Comparison of ENCODE assay signal across 16 cellular contexts in genomic region chr2:241137276-241138190, GRCh38. TPM values are rescaled to one million over a fixed set of nuclear protein-coding genes. Genes with fewer than 3 reads are reported as not detected.
DNase-seq lines count a peak whose midpoint lies in the region; ATAC-seq, FAIRE-seq and TF ChIP-seq lines count a peak whose summit lies in the region.
"Had no signal": no experiment of that assay in that cellular context is flagged by ENCODE, and none has a peak within 500 bp of the region (broad histone marks: within the 10 kb centered on the region; RNA-seq: fewer than 3 reads in every experiment).

No MANE protein-coding gene starts in this region.

- H3K4me1 Mint-ChIP-seq in activated T-helper 1 cell treated with anti-CD3 and anti-CD28 coated beads, Interleukin-12 subunit alpha, Interleukin-12 subunit beta, Interleukin-2, Interleukin-4 antibody, amounts not matched to agents 30 ng/mL and 10 ng/mL and 1 ng/mL, durations not matched to agents 14 hours and 24 hours and 36 hours (ENCODE audit: low read depth) = peaks cover 7% of the 10 kb centered on the region
- H3K4me1 Mint-ChIP-seq: H9 had no signal

- H3K27ac Mint-ChIP-seq in activated T-helper 1 cell treated with anti-CD3 and anti-CD28 coated beads, Interleukin-12 subunit alpha, Interleukin-12 subunit beta, Interleukin-2, Interleukin-4 antibody, amounts not matched to agents 30 ng/mL and 10 ng/mL and 1 ng/mL, durations not matched to agents 14 hours and 24 hours and 36 hours = peak overlapping the region; percentile 75
- H3K27ac Mint-ChIP-seq: CD4-positive, alpha-beta T cell; H9 had no signal

- no peak overlapping the region for H3K9ac ChIP-seq in HepG2 (ENCODE audit: insufficient read depth, low read depth, low read length)
- H3K9ac ChIP-seq: BLaER1 treated with 17β-estradiol and CSF1 and Interleukin-3, amounts not matched to agents 10 nM and 100 nM had no signal

- peaks cover 44% of the 10 kb centered on the region for H3K36me3 Mint-ChIP-seq in activated T-helper 1 cell treated with anti-CD3 and anti-CD28 coated beads, Interleukin-12 subunit alpha, Interleukin-12 subunit beta, Interleukin-2, Interleukin-4 antibody, amounts not matched to agents 30 ng/mL and 10 ng/mL and 1 ng/mL, durations not matched to agents 14 hours and 24 hours and 36 hours (ENCODE audit: low read depth)

- H3K4me2 ChIP-seq in HepG2 (ENCODE audit: low read depth, low read length) = no peak overlapping the region
- no peak overlapping the region for H3K4me2 ChIP-seq in osteoblast (ENCODE audit: insufficient read depth, low read length)
- H3K4me2 ChIP-seq: BLaER1 treated with 17β-estradiol and CSF1 and Interleukin-3, amounts not matched to agents 10 nM and 100 nM had no signal

- H3K9me3 ChIP-seq in HepG2 (ENCODE audit: low read length) = no peaks in the 10 kb centered on the region
- H3K9me3 ChIP-seq in right lobe of liver = no peaks in the 10 kb centered on the region
- H3K9me3 ChIP-seq in osteoblast (ENCODE audit: low read depth, low read length) = no peaks in the 10 kb centered on the region
- no peaks in the 10 kb centered on the region for H3K9me3 ChIP-seq in testis
- no peaks in the 10 kb centered on the region for H3K9me3 ChIP-seq in prostate gland
- H3K9me3 ChIP-seq: BLaER1 treated with 17β-estradiol and CSF1 and Interleukin-3, amounts not matched to agents 10 nM and 100 nM had no signal

- no peak overlapping the region for H2AFZ ChIP-seq in HepG2 (ENCODE audit: low read length)
- H2AFZ ChIP-seq in osteoblast (ENCODE audit: low read length) = no peak overlapping the region

- intact Hi-C loops in HepG2 (cut with micrococcal nuclease; ENCODE audit: unreplicated experiment) = no loop called here
- intact Hi-C loops in right lobe of liver (cut with DNase I) = no loop called here
- intact Hi-C loops in activated T-helper 1 cell treated with anti-CD3 and anti-CD28 coated beads, Interleukin-12 subunit alpha, Interleukin-12 subunit beta, Interleukin-2, Interleukin-4 antibody, amounts not matched to agents 30 ng/mL and 10 ng/mL and 1 ng/mL, durations not matched to agents 14 hours and 24 hours and 36 hours (cut with micrococcal nuclease) = no loop called here
- intact Hi-C loops in testis (cut with DNase I; ENCODE audit: low total_unique reads) = no loop called here
- intact Hi-C loops in prostate gland (cut with DNase I) = no loop called here

- no peak for FAIRE-seq in HepG2 (lab: Jason Lieb, UNC)
- FAIRE-seq: GM12878, GM18507 had no signal

- TF ChIP-seq RAD21 in HepG2 (CRISPR knock-in tag; IDR thresholded peaks at IDR 0.05) = no peak

- H3K79me2 ChIP-seq in HepG2 (ENCODE audit: insufficient read depth, low read length) (peaks cover 2% of the 10 kb centered on the region), osteoblast (ENCODE audit: insufficient read depth, low read length) (no peaks in the 10 kb centered on the region)

- no peaks in the 10 kb centered on the region for H3K27me3 Mint-ChIP-seq in activated T-helper 1 cell treated with anti-CD3 and anti-CD28 coated beads, Interleukin-12 subunit alpha, Interleukin-12 subunit beta, Interleukin-2, Interleukin-4 antibody, amounts not matched to agents 30 ng/mL and 10 ng/mL and 1 ng/mL, durations not matched to agents 14 hours and 24 hours and 36 hours (ENCODE audit: insufficient read depth)
- H3K27me3 Mint-ChIP-seq: CD4-positive, alpha-beta T cell had no signal

- POLR2A ChIA-PET in HepG2 (lab: Yijun Ruan, JAX) = interaction anchor here (3.2 kb wide), 1 partner anchor 12 kb away, joined by 15 read pairs; the partner anchor contains the start of gene PASK

- H3K27me3 ChIP-seq in HepG2 (ENCODE audit: control insufficient read depth in 1 of 2, insufficient read depth in 2 of 2, low read length in 2 of 2) = no peaks in the 10 kb centered on the region
- no peaks in the 10 kb centered on the region for H3K27me3 ChIP-seq in right lobe of liver
- no peaks in the 10 kb centered on the region for H3K27me3 ChIP-seq in osteoblast (ENCODE audit: insufficient read depth, low read length)
- no peaks in the 10 kb centered on the region for H3K27me3 ChIP-seq in testis
- H3K27me3 ChIP-seq in prostate gland (replicated peaks; ENCODE audit: insufficient read depth) = no peaks in the 10 kb centered on the region
- H3K27me3 ChIP-seq: BLaER1 treated with 17β-estradiol and CSF1 and Interleukin-3, amounts not matched to agents 10 nM and 100 nM had no signal

- H3K9me3 Mint-ChIP-seq in activated T-helper 1 cell treated with anti-CD3 and anti-CD28 coated beads, Interleukin-12 subunit alpha, Interleukin-12 subunit beta, Interleukin-2, Interleukin-4 antibody, amounts not matched to agents 30 ng/mL and 10 ng/mL and 1 ng/mL, durations not matched to agents 14 hours and 24 hours and 36 hours = no peaks in the 10 kb centered on the region
- H3K9me3 Mint-ChIP-seq: CD4-positive, alpha-beta T cell; H9 had no signal

- WGBS in HepG2 (ENCODE audit: low lambda C conversion rate) = 93% methylated on average over 21 of the region's 24 CpGs
- 88% methylated on average over 10 of the region's 24 CpGs for WGBS in right lobe of liver (ENCODE audit: insufficient coverage, low coverage, low lambda C conversion rate, missing lambda C conversion rate)
- 59 to 71% methylated on average over 16 to 22 of the region's 24 CpGs for WGBS in testis, 2 donors
- 94% methylated on average over 24 of the region's 24 CpGs for WGBS in prostate gland

- H3K36me3 ChIP-seq in HepG2 (replicated peaks in 1 of 2; ENCODE audit: control insufficient read depth in 1 of 2, insufficient read depth in 2 of 2, low read length in 2 of 2) (peaks cover 10 to 14% of the 10 kb centered on the region in 2 experiments), right lobe of liver (no peaks in the 10 kb centered on the region), osteoblast (ENCODE audit: insufficient read depth, low read length) (no peaks in the 10 kb centered on the region), testis (ENCODE audit: low read depth, missing control alignments) (no peaks in the 10 kb centered on the region), prostate gland (peaks cover 0 to 4% of the 10 kb centered on the region in 2 donors)

- DNase-seq in HepG2 (ENCODE audit: low spot score) (no peak), right lobe of liver (no peak), osteoblast (ENCODE audit: insufficient read length, low spot score, missing footprints) (peak; percentile 80), testis (peak; percentile 67), prostate gland (ENCODE audit: low spot score) (no peak), NCI-H2196 treated with DMSO at 0.1 percent for 48 hours (lab: John Stamatoyannopoulos, UW; ENCODE audit: unreplicated experiment) (no peak)
- no peak for DNase-seq in activated T-helper 1 cell treated with anti-CD3 and anti-CD28 coated beads, Interleukin-12 subunit alpha, Interleukin-12 subunit beta, Interleukin-2, Interleukin-4 antibody, amounts not matched to agents 30 ng/mL and 10 ng/mL and 1 ng/mL, durations not matched to agents 14 hours and 24 hours and 36 hours (ENCODE audit: low spot score)
- DNase-seq: ACHN; CD4-positive, alpha-beta T cell; DMS79; GOT3; H9 had no signal

- BruUV-seq in HepG2 (replicated peaks; lab: Mats Ljungman, UMichigan) = no TSS peak

- in situ Hi-C loops in HepG2 (cut with HindIII; ENCODE audit: extremely low pct_ligation_motif_present, low pct_unique_long_range_greater_than_20kb) = no loop called here

- TF ChIP-seq CTCF in HepG2 (CRISPR knock-in tag; IDR thresholded peaks at IDR 0.05) (no peak), right lobe of liver (IDR thresholded peaks at IDR 0.05) (no peak), osteoblast (IDR thresholded peaks at IDR 0.05; ENCODE audit: extremely low read depth, low read depth, low read length) (no peak), testis (IDR thresholded peaks at IDR 0.05) (no peak), prostate gland (IDR thresholded peaks at IDR 0.05) (no peak)

- H4K20me1 ChIP-seq in HepG2 (ENCODE audit: insufficient read depth, low read length) (no peaks in the 10 kb centered on the region), osteoblast (ENCODE audit: insufficient read depth, low read length) (no peaks in the 10 kb centered on the region)

- TF ChIP-seq EP300 in HepG2 (IDR thresholded peaks at IDR 0.05; ENCODE audit: low read depth in 2 of 2, low read length in 2 of 2) (no peak), HepG2 (CRISPR knock-in tag; IDR thresholded peaks at IDR 0.05; ENCODE audit: borderline replicate concordance) (no peak)

- H3K27ac ChIP-seq in HepG2 (ENCODE audit: extremely low read length, insufficient read depth, low read length) = no peak overlapping the region
- no peak overlapping the region for H3K27ac ChIP-seq in right lobe of liver
- H3K27ac ChIP-seq in osteoblast (ENCODE audit: low read depth, low read length) = no peak overlapping the region
- H3K27ac ChIP-seq in testis = peak overlapping the region; percentile 47 to 53
- H3K27ac ChIP-seq in prostate gland = no peak overlapping the region
- H3K27ac ChIP-seq: BLaER1 treated with 17β-estradiol and CSF1 and Interleukin-3, amounts not matched to agents 10 nM and 100 nM had no signal

- H3K4me3 Mint-ChIP-seq in activated T-helper 1 cell treated with anti-CD3 and anti-CD28 coated beads, Interleukin-12 subunit alpha, Interleukin-12 subunit beta, Interleukin-2, Interleukin-4 antibody, amounts not matched to agents 30 ng/mL and 10 ng/mL and 1 ng/mL, durations not matched to agents 14 hours and 24 hours and 36 hours = no peak overlapping the region
- H3K4me3 Mint-ChIP-seq: CD4-positive, alpha-beta T cell; H9 had no signal

- H3K4me1 ChIP-seq in HepG2 (ENCODE audit: insufficient read depth, low read length) (peaks cover 33% of the 10 kb centered on the region), right lobe of liver (peaks cover 0 to 4% (median 0%) of the 10 kb centered on the region in 4 donors), osteoblast (ENCODE audit: insufficient read depth, low read length) (no peaks in the 10 kb centered on the region), testis (peaks cover 37% of the 10 kb centered on the region), prostate gland (replicated peaks) (no peaks in the 10 kb centered on the region)
- H3K4me1 ChIP-seq: BLaER1 treated with 17β-estradiol and CSF1 and Interleukin-3, amounts not matched to agents 10 nM and 100 nM had no signal

- no peak for ATAC-seq in HepG2
- ATAC-seq in right lobe of liver = no peak
- ATAC-seq in GM19452 (IDR thresholded peaks at IDR 0.05; ENCODE audit: unreplicated experiment) = no peak
- ATAC-seq: GM12878 had no signal

- TF ChIP-seq POLR2A in HepG2 (IDR thresholded peaks at IDR 0.05; ENCODE audit: insufficient read depth in 1 of 2, low read depth in 2 of 2, low read length in 2 of 2) = no peak
- no peak for TF ChIP-seq POLR2A in right lobe of liver (IDR thresholded peaks at IDR 0.05)
- TF ChIP-seq POLR2A in testis (IDR thresholded peaks at IDR 0.05) = no peak
- TF ChIP-seq POLR2A in prostate gland (IDR thresholded peaks at IDR 0.05) = no peak

- H3K4me3 ChIP-seq in HepG2 (replicated peaks in 1 of 3; ENCODE audit: insufficient read depth in 1 of 3, low read depth in 2 of 3, low read length in 3 of 3) = no peak overlapping the region
- H3K4me3 ChIP-seq in right lobe of liver = no peak overlapping the region
- H3K4me3 ChIP-seq in osteoblast (ENCODE audit: insufficient read depth, low read length) = no peak overlapping the region
- H3K4me3 ChIP-seq in testis = no peak overlapping the region
- H3K4me3 ChIP-seq in prostate gland = no peak overlapping the region
- H3K4me3 ChIP-seq: BLaER1 treated with 17β-estradiol and CSF1 and Interleukin-3, amounts not matched to agents 10 nM and 100 nM; GM12878 had no signal

- CTCF ChIA-PET in HepG2 (lab: Yijun Ruan, JAX; ENCODE audit: low intra/inter-chr PET ratio, low total read pairs) = no interaction called here

RNA-seq across cellular contexts. Expression of gene PASK, which starts 11.7 kb away (rescaled TPM):
- total RNA-seq in HepG2 (2016; rRNA removed; fragmentation: Illumina TruSeq; extraction: Trizol) (16.0 and 17.0 TPM in 2 replicates), right lobe of liver (1 to 10 TPM; 2.0 to 4.2 (median 3.4) TPM), osteoblast (5.0 and 5.8 TPM in 2 replicates), testis (10 to 100 TPM; 54.0 to 57.6 TPM), prostate gland (100 to 1,000 TPM in 1 of 2 donors, 10 to 100 TPM in 1; 49.2 to 200 TPM)
- 18.0 and 28.0 TPM in 2 replicates for total RNA-seq in HepG2 (2016; cell fraction: cytosol; rRNA removed; fragmentation: Illumina TruSeq; extraction: Trizol; ENCODE audit: low read depth)
- 14.4 and 17.9 TPM in 2 replicates for total RNA-seq in HepG2 (2016; cell fraction: insoluble cytoplasmic fraction; rRNA removed; fragmentation: Illumina TruSeq; extraction: Trizol)
- total RNA-seq in HepG2 (2016; cell fraction: membrane; rRNA removed; fragmentation: Illumina TruSeq; extraction: Trizol) = 5.9 and 7.8 TPM in 2 replicates
- 22.6 and 27.5 TPM in 2 replicates for total RNA-seq in HepG2 (2016; cell fraction: nucleus; rRNA removed; fragmentation: Illumina TruSeq; extraction: Trizol)
- polyA plus RNA-seq in HepG2 (2011; rRNA removed) (6.9 and 7.1 TPM in 2 replicates), testis (ENCODE audit: insufficient read depth, low read depth, low replicate concordance) (48.6 TPM)
- 2.1 and 4.1 TPM in 2 replicates for polyA plus RNA-seq in HepG2 (2011; cell fraction: cytosol; rRNA removed)
- polyA plus RNA-seq in HepG2 (2011; cell fraction: nucleus; rRNA removed) = 36.3 and 40.3 TPM in 2 replicates
- polyA plus RNA-seq in HepG2 (2012) = 6.8 and 9.6 TPM in 2 replicates
- 0.79 and 1.0 TPM in 2 replicates for polyA plus RNA-seq in HepG2 (2016; cell fraction: cytosol; fragmentation: Illumina TruSeq; extraction: Trizol; ENCODE audit: low read depth)
- polyA plus RNA-seq in HepG2 (2016; cell fraction: insoluble cytoplasmic fraction; fragmentation: Illumina TruSeq; extraction: Trizol; ENCODE audit: low read depth) = 9.2 and 11.1 TPM in 2 replicates
- 1.7 and 2.3 TPM in 2 replicates for polyA plus RNA-seq in HepG2 (2016; cell fraction: membrane; fragmentation: Illumina TruSeq; extraction: Trizol; ENCODE audit: low read depth)
- 79.4 and 83.7 TPM in 2 replicates for polyA plus RNA-seq in HepG2 (2016; cell fraction: nucleus; fragmentation: Illumina TruSeq; extraction: Trizol; ENCODE audit: insufficient read depth, low read depth)
- 28.2 and 32.5 TPM in 2 replicates for polyA minus RNA-seq in HepG2 (2011; rRNA and poly(A)+ RNA removed; ENCODE audit: low replicate concordance)
- 3.7 and 15.6 TPM in 2 replicates for polyA minus RNA-seq in HepG2 (2011; cell fraction: cytosol; rRNA and poly(A)+ RNA removed)
- polyA minus RNA-seq in HepG2 (2011; cell fraction: nucleus; rRNA and poly(A)+ RNA removed) = 10.7 and 14.4 TPM in 2 replicates
- 101 and 104 TPM in 2 replicates for total RNA-seq in activated T-helper 1 cell treated with anti-CD3 and anti-CD28 coated beads, Interleukin-12 subunit alpha, Interleukin-12 subunit beta, Interleukin-2, Interleukin-4 antibody, amounts not matched to agents 30 ng/mL and 10 ng/mL and 1 ng/mL, durations not matched to agents 14 hours and 24 hours and 36 hours

RNA-seq across cellular contexts. Expression of gene PPP1R7, which starts 12.7 kb away (rescaled TPM):
- total RNA-seq in HepG2 (2016; rRNA removed; fragmentation: Illumina TruSeq; extraction: Trizol) (67.9 and 77.2 TPM in 2 replicates), right lobe of liver (10 to 100 TPM; 27.8 to 35.7 (median 29.5) TPM), osteoblast (46.7 and 73.7 TPM in 2 replicates), testis (100 to 1,000 TPM; 100 to 139 TPM), prostate gland (10 to 100 TPM; 50.0 to 91.3 TPM)
- total RNA-seq in HepG2 (2016; cell fraction: cytosol; rRNA removed; fragmentation: Illumina TruSeq; extraction: Trizol; ENCODE audit: low read depth) = 27.7 and 40.5 TPM in 2 replicates
- total RNA-seq in HepG2 (2016; cell fraction: insoluble cytoplasmic fraction; rRNA removed; fragmentation: Illumina TruSeq; extraction: Trizol) = 78.8 and 81.3 TPM in 2 replicates
- 33.9 and 34.7 TPM in 2 replicates for total RNA-seq in HepG2 (2016; cell fraction: membrane; rRNA removed; fragmentation: Illumina TruSeq; extraction: Trizol)
- total RNA-seq in HepG2 (2016; cell fraction: nucleus; rRNA removed; fragmentation: Illumina TruSeq; extraction: Trizol) = 31.6 and 35.8 TPM in 2 replicates
- polyA plus RNA-seq in HepG2 (2011; rRNA removed) (27.4 and 33.3 TPM in 2 replicates), testis (ENCODE audit: insufficient read depth, low read depth, low replicate concordance) (358 TPM)
- polyA plus RNA-seq in HepG2 (2011; cell fraction: cytosol; rRNA removed) = 19.4 and 25.1 TPM in 2 replicates
- 14.7 and 16.8 TPM in 2 replicates for polyA plus RNA-seq in HepG2 (2011; cell fraction: nucleus; rRNA removed)
- polyA plus RNA-seq in HepG2 (2012) = 43.0 and 56.8 TPM in 2 replicates
- 29.9 and 37.7 TPM in 2 replicates for polyA plus RNA-seq in HepG2 (2016; cell fraction: cytosol; fragmentation: Illumina TruSeq; extraction: Trizol; ENCODE audit: low read depth)
- 99.4 and 106 TPM in 2 replicates for polyA plus RNA-seq in HepG2 (2016; cell fraction: insoluble cytoplasmic fraction; fragmentation: Illumina TruSeq; extraction: Trizol; ENCODE audit: low read depth)
- 34.4 and 34.7 TPM in 2 replicates for polyA plus RNA-seq in HepG2 (2016; cell fraction: membrane; fragmentation: Illumina TruSeq; extraction: Trizol; ENCODE audit: low read depth)
- 52.8 and 60.1 TPM in 2 replicates for polyA plus RNA-seq in HepG2 (2016; cell fraction: nucleus; fragmentation: Illumina TruSeq; extraction: Trizol; ENCODE audit: insufficient read depth, low read depth)
- 22.5 and 25.7 TPM in 2 replicates for polyA minus RNA-seq in HepG2 (2011; rRNA and poly(A)+ RNA removed; ENCODE audit: low replicate concordance)
- polyA minus RNA-seq in HepG2 (2011; cell fraction: cytosol; rRNA and poly(A)+ RNA removed) = 18.4 and 24.7 TPM in 2 replicates
- 24.0 and 27.0 TPM in 2 replicates for polyA minus RNA-seq in HepG2 (2011; cell fraction: nucleus; rRNA and poly(A)+ RNA removed)
- 115 and 118 TPM in 2 replicates for total RNA-seq in activated T-helper 1 cell treated with anti-CD3 and anti-CD28 coated beads, Interleukin-12 subunit alpha, Interleukin-12 subunit beta, Interleukin-2, Interleukin-4 antibody, amounts not matched to agents 30 ng/mL and 10 ng/mL and 1 ng/mL, durations not matched to agents 14 hours and 24 hours and 36 hours

RNA-seq across cellular contexts. Expression of gene MTERF4, which starts 35.4 kb away (rescaled TPM):
- total RNA-seq in HepG2 (2016; rRNA removed; fragmentation: Illumina TruSeq; extraction: Trizol) (59.8 and 61.5 TPM in 2 replicates), right lobe of liver (10 to 100 TPM; 12.1 to 26.3 (median 17.0) TPM), osteoblast (20.3 and 30.0 TPM in 2 replicates), testis (10 to 100 TPM; 26.4 to 40.6 TPM), prostate gland (10 to 100 TPM; 91.3 to 98.5 TPM)
- total RNA-seq in HepG2 (2016; cell fraction: cytosol; rRNA removed; fragmentation: Illumina TruSeq; extraction: Trizol; ENCODE audit: low read depth) = 20.2 and 20.4 TPM in 2 replicates
- 57.2 and 63.4 TPM in 2 replicates for total RNA-seq in HepG2 (2016; cell fraction: insoluble cytoplasmic fraction; rRNA removed; fragmentation: Illumina TruSeq; extraction: Trizol)
- 27.2 and 28.3 TPM in 2 replicates for total RNA-seq in HepG2 (2016; cell fraction: membrane; rRNA removed; fragmentation: Illumina TruSeq; extraction: Trizol)
- 47.3 and 61.7 TPM in 2 replicates for total RNA-seq in HepG2 (2016; cell fraction: nucleus; rRNA removed; fragmentation: Illumina TruSeq; extraction: Trizol)
- polyA plus RNA-seq in HepG2 (2011; rRNA removed) (37.1 and 50.5 TPM in 2 replicates), testis (ENCODE audit: insufficient read depth, low read depth, low replicate concordance) (37.3 TPM)
- polyA plus RNA-seq in HepG2 (2011; cell fraction: cytosol; rRNA removed) = 29.8 and 33.1 TPM in 2 replicates
- polyA plus RNA-seq in HepG2 (2011; cell fraction: nucleus; rRNA removed) = 71.5 and 77.4 TPM in 2 replicates
- 27.8 and 38.2 TPM in 2 replicates for polyA plus RNA-seq in HepG2 (2012)
- polyA plus RNA-seq in HepG2 (2016; cell fraction: cytosol; fragmentation: Illumina TruSeq; extraction: Trizol; ENCODE audit: low read depth) = 18.2 and 22.9 TPM in 2 replicates
- 67.1 and 69.1 TPM in 2 replicates for polyA plus RNA-seq in HepG2 (2016; cell fraction: insoluble cytoplasmic fraction; fragmentation: Illumina TruSeq; extraction: Trizol; ENCODE audit: low read depth)
- polyA plus RNA-seq in HepG2 (2016; cell fraction: membrane; fragmentation: Illumina TruSeq; extraction: Trizol; ENCODE audit: low read depth) = 20.0 and 22.3 TPM in 2 replicates
- polyA plus RNA-seq in HepG2 (2016; cell fraction: nucleus; fragmentation: Illumina TruSeq; extraction: Trizol; ENCODE audit: insufficient read depth, low read depth) = 82.3 and 82.6 TPM in 2 replicates
- 31.6 and 46.9 TPM in 2 replicates for polyA minus RNA-seq in HepG2 (2011; rRNA and poly(A)+ RNA removed; ENCODE audit: low replicate concordance)
- 15.7 and 20.7 TPM in 2 replicates for polyA minus RNA-seq in HepG2 (2011; cell fraction: cytosol; rRNA and poly(A)+ RNA removed)
- polyA minus RNA-seq in HepG2 (2011; cell fraction: nucleus; rRNA and poly(A)+ RNA removed) = 76.1 and 79.6 TPM in 2 replicates
- 40.5 and 43.3 TPM in 2 replicates for total RNA-seq in activated T-helper 1 cell treated with anti-CD3 and anti-CD28 coated beads, Interleukin-12 subunit alpha, Interleukin-12 subunit beta, Interleukin-2, Interleukin-4 antibody, amounts not matched to agents 30 ng/mL and 10 ng/mL and 1 ng/mL, durations not matched to agents 14 hours and 24 hours and 36 hours

RNA-seq across cellular contexts. Expression of gene ANO7, which starts 50.9 kb away (rescaled TPM):
- 3.7 and 4.9 TPM in 2 replicates for total RNA-seq in HepG2 (2016; rRNA removed; fragmentation: Illumina TruSeq; extraction: Trizol)
- total RNA-seq in HepG2 (2016; cell fraction: cytosol; rRNA removed; fragmentation: Illumina TruSeq; extraction: Trizol; ENCODE audit: low read depth) = 1.7 and 1.9 TPM in 2 replicates
- total RNA-seq in HepG2 (2016; cell fraction: insoluble cytoplasmic fraction; rRNA removed; fragmentation: Illumina TruSeq; extraction: Trizol) = 2.9 and 5.5 TPM in 2 replicates
- 3.2 and 4.1 TPM in 2 replicates for total RNA-seq in HepG2 (2016; cell fraction: membrane; rRNA removed; fragmentation: Illumina TruSeq; extraction: Trizol)
- 4.7 and 5.1 TPM in 2 replicates for total RNA-seq in HepG2 (2016; cell fraction: nucleus; rRNA removed; fragmentation: Illumina TruSeq; extraction: Trizol)
- 4.1 and 4.9 TPM in 2 replicates for polyA plus RNA-seq in HepG2 (2011; rRNA removed)
- polyA plus RNA-seq in HepG2 (2011; cell fraction: cytosol; rRNA removed) = 2.9 and 3.9 TPM in 2 replicates
- 29.8 and 33.6 TPM in 2 replicates for polyA plus RNA-seq in HepG2 (2011; cell fraction: nucleus; rRNA removed)
- 8.8 and 10.8 TPM in 2 replicates for polyA plus RNA-seq in HepG2 (2012)
- polyA plus RNA-seq in HepG2 (2016; cell fraction: cytosol; fragmentation: Illumina TruSeq; extraction: Trizol; ENCODE audit: low read depth) = 3.3 and 3.8 TPM in 2 replicates
- polyA plus RNA-seq in HepG2 (2016; cell fraction: insoluble cytoplasmic fraction; fragmentation: Illumina TruSeq; extraction: Trizol; ENCODE audit: low read depth) = 7.5 and 11.5 TPM in 2 replicates
- 7.5 and 8.6 TPM in 2 replicates for polyA plus RNA-seq in HepG2 (2016; cell fraction: membrane; fragmentation: Illumina TruSeq; extraction: Trizol; ENCODE audit: low read depth)
- 14.9 and 15.8 TPM in 2 replicates for polyA plus RNA-seq in HepG2 (2016; cell fraction: nucleus; fragmentation: Illumina TruSeq; extraction: Trizol; ENCODE audit: insufficient read depth, low read depth)
- polyA minus RNA-seq in HepG2 (2011; rRNA and poly(A)+ RNA removed; ENCODE audit: low replicate concordance) = 1.1 and 16.7 TPM in 2 replicates
- 5.1 and 8.4 TPM in 2 replicates for polyA minus RNA-seq in HepG2 (2011; cell fraction: cytosol; rRNA and poly(A)+ RNA removed)
- 13.8 and 18.4 TPM in 2 replicates for polyA minus RNA-seq in HepG2 (2011; cell fraction: nucleus; rRNA and poly(A)+ RNA removed)
- total RNA-seq in right lobe of liver = 1 to 10 TPM in 3 of 6 experiments, under 1 TPM in 3; 0.61 to 2.4 (median 0.97) TPM
- total RNA-seq in activated T-helper 1 cell treated with anti-CD3 and anti-CD28 coated beads, Interleukin-12 subunit alpha, Interleukin-12 subunit beta, Interleukin-2, Interleukin-4 antibody, amounts not matched to agents 30 ng/mL and 10 ng/mL and 1 ng/mL, durations not matched to agents 14 hours and 24 hours and 36 hours = 2.1 and 2.4 TPM in 2 replicates
- total RNA-seq in osteoblast = 1.2 and 1.8 TPM in 2 replicates
- 1 to 10 TPM; 1.9 to 2.5 TPM for total RNA-seq in testis
- polyA plus RNA-seq in testis (ENCODE audit: insufficient read depth, low read depth, low replicate concordance) = 1.2 TPM
- 100 to 1,000 TPM; 140 to 187 TPM for total RNA-seq in prostate gland

Comparison
In these comparisons a context has a peak if more than half of its experiments do, and no peak if none do; other contexts are left out.
1. DNase-seq: peak in osteoblast (single experiment) and testis (single experiment); none in HepG2 (single experiment), right lobe of liver (0 of 3), activated T-helper 1 cell treated with anti-CD3 and anti-CD28 coated beads, Interleukin-12 subunit alpha, Interleukin-12 subunit beta, Interleukin-2, Interleukin-4 antibody, amounts not matched to agents 30 ng/mL and 10 ng/mL and 1 ng/mL, durations not matched to agents 14 hours and 24 hours and 36 hours (single experiment), prostate gland (single experiment) and NCI-H2196 treated with DMSO at 0.1 percent for 48 hours (single experiment).
2. H3K27ac ChIP-seq: peak in testis (2 of 2); none in HepG2 (single experiment), right lobe of liver (0 of 3), osteoblast (single experiment) and prostate gland (0 of 2).